ENCODE assay signal across 21 cellular contexts in the genomic region with DNA sequence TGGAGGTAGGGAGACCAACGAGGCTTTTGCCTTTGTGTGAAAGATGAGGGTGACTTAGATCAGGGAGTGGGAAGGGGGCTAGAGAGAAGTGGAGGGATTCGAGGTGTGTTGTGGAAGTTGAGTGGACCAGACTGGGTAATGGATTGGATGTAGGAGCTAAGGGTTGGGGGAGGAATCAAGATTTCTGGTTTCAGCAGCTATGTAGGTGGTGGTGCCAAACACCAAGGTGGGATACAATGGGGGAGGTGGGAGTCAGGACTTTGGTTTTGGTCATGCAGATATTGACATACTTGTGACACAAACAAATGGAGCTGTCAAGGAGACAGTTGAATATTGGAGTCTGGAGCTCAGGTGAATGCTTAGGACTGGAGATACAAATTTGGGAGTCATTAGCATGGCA.
"Had no signal": no experiment of that assay in that cellular context is flagged by ENCODE, and none has a peak within 500 bp of the region (broad histone marks: within the 10 kb centered on the region; RNA-seq: fewer than 3 reads in every experiment).

No MANE protein-coding gene starts in this region.

- H3K27ac Mint-ChIP-seq: stimulated activated naive CD8-positive, alpha-beta T cell treated with anti-CD3 and anti-CD28 coated beads, Interleukin-15, Interleukin-2, amounts not matched to agents 100 ng/mL and 50 ng/mL, for 24 hours had no signal

- H3K4me1 Mint-ChIP-seq: neural crest cell had no signal

- FAIRE-seq: endometrium, keratinocyte, small intestine had no signal

- H3K36me3 Mint-ChIP-seq: immature natural killer cell had no signal

- H3K27me3 Mint-ChIP-seq: stimulated activated naive CD8-positive, alpha-beta T cell treated with anti-CD3 and anti-CD28 coated beads, Interleukin-15, Interleukin-2, amounts not matched to agents 100 ng/mL and 50 ng/mL, for 24 hours had no signal

- H3K9me3 Mint-ChIP-seq: immature natural killer cell; neural crest cell; stimulated activated naive CD8-positive, alpha-beta T cell treated with anti-CD3 and anti-CD28 coated beads, Interleukin-15, Interleukin-2, amounts not matched to agents 100 ng/mL and 50 ng/mL, for 24 hours had no signal

- ATAC-seq: gastroesophageal sphincter; left colon; left ventricle myocardium superior; naive thymus-derived CD4-positive, alpha-beta T cell had no signal

- DNase-seq: cortex of kidney; dorsolateral prefrontal cortex; effector memory CD4-positive, alpha-beta T cell; esophagus squamous epithelium; foreskin fibroblast; glutamatergic neuron; immature natural killer cell; left colon; left ventricle myocardium superior; mesendoderm; naive thymus-derived CD4-positive, alpha-beta T cell; nucleus accumbens; stimulated activated CD4-positive, alpha-beta T cell treated with anti-CD3 and anti-CD28 coated beads, Interleukin-12 subunit alpha, Interleukin-12 subunit beta, amount 100 ng/mL, for 4 hours; stimulated activated CD4-positive, alpha-beta T cell treated with anti-CD3 and anti-CD28 coated beads, Interleukin-2, amount 100 ng/mL, for 48 hours; upper lobe of right lung had no signal

- H3K4me3 Mint-ChIP-seq: immature natural killer cell; neural crest cell; stimulated activated naive CD8-positive, alpha-beta T cell treated with anti-CD3 and anti-CD28 coated beads, Interleukin-15, Interleukin-2, amounts not matched to agents 100 ng/mL and 50 ng/mL, for 24 hours had no signal
